In the genomic region with DNA sequence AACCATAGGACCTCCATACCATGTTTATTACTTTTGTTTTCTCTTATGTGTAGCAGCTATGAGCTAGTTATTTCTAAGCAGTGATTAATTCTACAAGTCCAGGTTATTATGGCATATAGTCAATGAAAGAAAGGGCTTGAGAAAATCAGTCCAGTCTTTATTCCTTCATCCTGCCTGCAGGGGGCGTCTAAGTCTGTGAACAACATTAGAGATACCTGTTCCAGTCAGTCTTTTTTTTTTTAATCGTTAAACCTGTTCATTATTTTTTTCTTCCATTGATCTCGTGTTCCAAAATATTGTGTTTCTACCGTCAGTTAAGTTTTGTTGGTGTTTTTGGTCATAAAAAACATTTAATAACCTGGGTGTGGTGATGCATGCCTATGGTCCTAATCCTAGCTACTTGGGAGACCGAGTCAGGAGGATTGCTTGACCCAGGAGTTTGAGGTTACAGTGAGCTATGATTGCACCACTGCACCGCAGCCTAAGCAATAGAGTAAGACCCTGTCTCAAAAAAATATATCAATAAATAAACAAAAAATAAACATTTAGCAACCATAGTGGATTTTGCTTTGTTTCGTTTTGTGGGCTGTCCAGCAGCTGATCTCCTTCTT, we compare ENCODE assay signal across 8 cellular contexts. TPM values are rescaled to one million over a fixed set of nuclear protein-coding genes. Genes with fewer than 3 reads are reported as not detected.
A peak's percentile ranks its signal among the peaks of the same experiment; 100 is the strongest.
DNase-seq lines count a peak whose midpoint lies in the region; ATAC-seq and TF ChIP-seq lines count a peak whose summit lies in the region.

No MANE protein-coding gene starts in this region.

- ATAC-seq in GM21423 (IDR thresholded peaks at IDR 0.05; ENCODE audit: unreplicated experiment): no peak

- TF ChIP-seq CTCF in retinal pigment epithelial cell (conservative IDR thresholded peaks at IDR 0.05; ENCODE audit: low read depth, low read length): peak; percentile 79

- H3K4me3 ChIP-seq in retinal pigment epithelial cell (ENCODE audit: low read length): no peak overlapping the region

- DNase-seq in DMS153 treated with DMSO at 0.1 percent for 48 hours (lab: John Stamatoyannopoulos, UW; ENCODE audit: unreplicated experiment): peak; percentile 61
- DNase-seq in LHCN-M2 (ENCODE audit: low read depth): peak; percentile 49
- peak; percentile 66 for DNase-seq in RKO (ENCODE audit: low spot score)
- peak; percentile 37 to 62 for DNase-seq in activated T-helper 1 cell treated with anti-CD3 and anti-CD28 coated beads, Interleukin-2, amount 50 U/mL, for 16 hours (ENCODE audit: low read depth in 1 of 2, low spot score in 1 of 2)
- DNase-seq in globus pallidus (ENCODE audit: low spot score): peak; percentile 12
- no peak for DNase-seq in retinal pigment epithelial cell (ENCODE audit: low read depth)
- DNase-seq in middle frontal gyrus (ENCODE audit: extremely low spot score, low spot score): no peak

RNA-seq across cellular contexts. Expression of a gene that starts 29.4 kb away (rescaled TPM):
- total RNA-seq in LHCN-M2 (2014; rRNA removed): not detected in 2 replicates
- not detected for polyA plus RNA-seq in LHCN-M2 (2012)

RNA-seq across cellular contexts. Expression of a gene that starts 57.3 kb away (rescaled TPM):
- 0.98 and 1.2 TPM in 2 replicates for total RNA-seq in LHCN-M2 (2014; rRNA removed)
- 0.29 TPM for polyA plus RNA-seq in LHCN-M2 (2012)

Comparison
In these comparisons a context has a peak if more than half of its experiments do, and no peak if none do; other contexts are left out.
1. DNase-seq: peak in DMS153 treated with DMSO at 0.1 percent for 48 hours (single experiment), LHCN-M2 (single experiment), RKO (single experiment), activated T-helper 1 cell treated with anti-CD3 and anti-CD28 coated beads, Interleukin-2, amount 50 U/mL, for 16 hours (2 of 2) and globus pallidus (single experiment); none in retinal pigment epithelial cell (single experiment) and middle frontal gyrus (single experiment).